Comparison of ENCODE assay signal across 1 cellular context in the genomic region with DNA sequence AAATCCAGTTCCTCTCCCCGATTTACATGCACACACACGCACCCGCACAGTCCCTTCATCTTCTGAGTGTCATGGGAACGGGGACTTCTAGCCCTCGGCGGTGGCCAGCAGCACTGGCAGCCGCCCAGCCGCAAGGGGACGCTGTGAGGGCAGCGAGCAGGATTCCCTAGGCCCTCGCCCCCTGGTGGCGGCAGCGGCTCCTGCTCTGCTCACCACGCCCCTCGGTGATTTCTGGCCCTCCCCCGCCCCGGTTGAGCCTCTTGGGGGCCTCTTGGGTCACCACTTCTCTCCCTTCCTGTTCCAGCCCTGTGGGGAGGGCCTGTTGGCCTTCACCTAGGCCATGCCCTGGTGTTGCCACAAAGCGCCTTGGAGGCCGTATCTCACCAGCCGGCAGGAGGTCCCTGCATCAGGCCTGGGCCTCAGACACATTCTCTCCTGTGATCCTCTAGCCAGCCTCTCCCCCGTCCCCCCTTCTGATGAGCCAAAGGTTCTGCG.
A peak's percentile ranks its signal among the peaks of the same experiment; 100 is the strongest.
TF ChIP-seq lines count a peak whose summit lies in the region.

No MANE protein-coding gene starts in this region.

TF ChIP-seq in HepG2, 621 proteins besides CTCF, POLR2A, EP300 and RAD21 (continued from another document and continues in another):
- TF ChIP-seq, protein P1, sequence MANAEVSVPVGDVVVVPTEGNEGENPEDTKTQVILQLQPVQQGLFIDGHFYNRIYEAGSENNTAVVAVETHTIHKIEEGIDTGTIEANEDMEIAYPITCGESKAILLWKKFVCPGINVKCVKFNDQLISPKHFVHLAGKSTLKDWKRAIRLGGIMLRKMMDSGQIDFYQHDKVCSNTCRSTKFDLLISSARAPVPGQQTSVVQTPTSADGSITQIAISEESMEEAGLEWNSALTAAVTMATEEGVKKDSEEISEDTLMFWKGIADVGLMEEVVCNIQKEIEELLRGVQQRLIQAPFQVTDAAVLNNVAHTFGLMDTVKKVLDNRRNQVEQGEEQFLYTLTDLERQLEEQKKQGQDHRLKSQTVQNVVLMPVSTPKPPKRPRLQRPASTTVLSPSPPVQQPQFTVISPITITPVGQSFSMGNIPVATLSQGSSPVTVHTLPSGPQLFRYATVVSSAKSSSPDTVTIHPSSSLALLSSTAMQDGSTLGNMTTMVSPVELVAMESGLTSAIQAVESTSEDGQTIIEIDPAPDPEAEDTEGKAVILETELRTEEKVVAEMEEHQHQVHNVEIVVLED (CRISPR knock-in tag; IDR thresholded peaks at IDR 0.05; ENCODE audit: borderline replicate concordance): no peak
- TF ChIP-seq, protein P2, sequence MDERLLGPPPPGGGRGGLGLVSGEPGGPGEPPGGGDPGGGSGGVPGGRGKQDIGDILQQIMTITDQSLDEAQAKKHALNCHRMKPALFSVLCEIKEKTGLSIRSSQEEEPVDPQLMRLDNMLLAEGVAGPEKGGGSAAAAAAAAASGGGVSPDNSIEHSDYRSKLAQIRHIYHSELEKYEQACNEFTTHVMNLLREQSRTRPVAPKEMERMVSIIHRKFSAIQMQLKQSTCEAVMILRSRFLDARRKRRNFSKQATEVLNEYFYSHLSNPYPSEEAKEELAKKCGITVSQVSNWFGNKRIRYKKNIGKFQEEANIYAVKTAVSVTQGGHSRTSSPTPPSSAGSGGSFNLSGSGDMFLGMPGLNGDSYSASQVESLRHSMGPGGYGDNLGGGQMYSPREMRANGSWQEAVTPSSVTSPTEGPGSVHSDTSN (CRISPR knock-in tag; IDR thresholded peaks at IDR 0.05): no peak
- TF ChIP-seq, protein P3, sequence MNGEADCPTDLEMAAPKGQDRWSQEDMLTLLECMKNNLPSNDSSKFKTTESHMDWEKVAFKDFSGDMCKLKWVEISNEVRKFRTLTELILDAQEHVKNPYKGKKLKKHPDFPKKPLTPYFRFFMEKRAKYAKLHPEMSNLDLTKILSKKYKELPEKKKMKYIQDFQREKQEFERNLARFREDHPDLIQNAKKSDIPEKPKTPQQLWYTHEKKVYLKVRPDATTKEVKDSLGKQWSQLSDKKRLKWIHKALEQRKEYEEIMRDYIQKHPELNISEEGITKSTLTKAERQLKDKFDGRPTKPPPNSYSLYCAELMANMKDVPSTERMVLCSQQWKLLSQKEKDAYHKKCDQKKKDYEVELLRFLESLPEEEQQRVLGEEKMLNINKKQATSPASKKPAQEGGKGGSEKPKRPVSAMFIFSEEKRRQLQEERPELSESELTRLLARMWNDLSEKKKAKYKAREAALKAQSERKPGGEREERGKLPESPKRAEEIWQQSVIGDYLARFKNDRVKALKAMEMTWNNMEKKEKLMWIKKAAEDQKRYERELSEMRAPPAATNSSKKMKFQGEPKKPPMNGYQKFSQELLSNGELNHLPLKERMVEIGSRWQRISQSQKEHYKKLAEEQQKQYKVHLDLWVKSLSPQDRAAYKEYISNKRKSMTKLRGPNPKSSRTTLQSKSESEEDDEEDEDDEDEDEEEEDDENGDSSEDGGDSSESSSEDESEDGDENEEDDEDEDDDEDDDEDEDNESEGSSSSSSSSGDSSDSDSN (CRISPR knock-in tag; IDR thresholded peaks at IDR 0.05): peak; percentile 51; the same call in 1 of the 2 replicates
- no peak for TF ChIP-seq SMAD9 (CRISPR knock-in tag; IDR thresholded peaks at IDR 0.05)
- TF ChIP-seq ZFX (CRISPR knock-in tag; IDR thresholded peaks at IDR 0.05; ENCODE audit: low read depth): peak; percentile 57
- no peak for TF ChIP-seq SAFB2 (CRISPR knock-in tag; IDR thresholded peaks at IDR 0.05; ENCODE audit: borderline replicate concordance, low read depth)
- TF ChIP-seq IRF2 (CRISPR knock-in tag; IDR thresholded peaks at IDR 0.05): peak; percentile 54
- no peak for TF ChIP-seq ZNF121 (CRISPR knock-in tag; IDR thresholded peaks at IDR 0.05)
- TF ChIP-seq ZSCAN9 (CRISPR knock-in tag; IDR thresholded peaks at IDR 0.05; ENCODE audit: borderline replicate concordance): no peak; the same call in 1 of the 2 replicates
- no peak for TF ChIP-seq TCF12 (IDR thresholded peaks at IDR 0.05)
- TF ChIP-seq TCF12 (CRISPR knock-in tag; IDR thresholded peaks at IDR 0.05): no peak
- TF ChIP-seq, protein P4, sequence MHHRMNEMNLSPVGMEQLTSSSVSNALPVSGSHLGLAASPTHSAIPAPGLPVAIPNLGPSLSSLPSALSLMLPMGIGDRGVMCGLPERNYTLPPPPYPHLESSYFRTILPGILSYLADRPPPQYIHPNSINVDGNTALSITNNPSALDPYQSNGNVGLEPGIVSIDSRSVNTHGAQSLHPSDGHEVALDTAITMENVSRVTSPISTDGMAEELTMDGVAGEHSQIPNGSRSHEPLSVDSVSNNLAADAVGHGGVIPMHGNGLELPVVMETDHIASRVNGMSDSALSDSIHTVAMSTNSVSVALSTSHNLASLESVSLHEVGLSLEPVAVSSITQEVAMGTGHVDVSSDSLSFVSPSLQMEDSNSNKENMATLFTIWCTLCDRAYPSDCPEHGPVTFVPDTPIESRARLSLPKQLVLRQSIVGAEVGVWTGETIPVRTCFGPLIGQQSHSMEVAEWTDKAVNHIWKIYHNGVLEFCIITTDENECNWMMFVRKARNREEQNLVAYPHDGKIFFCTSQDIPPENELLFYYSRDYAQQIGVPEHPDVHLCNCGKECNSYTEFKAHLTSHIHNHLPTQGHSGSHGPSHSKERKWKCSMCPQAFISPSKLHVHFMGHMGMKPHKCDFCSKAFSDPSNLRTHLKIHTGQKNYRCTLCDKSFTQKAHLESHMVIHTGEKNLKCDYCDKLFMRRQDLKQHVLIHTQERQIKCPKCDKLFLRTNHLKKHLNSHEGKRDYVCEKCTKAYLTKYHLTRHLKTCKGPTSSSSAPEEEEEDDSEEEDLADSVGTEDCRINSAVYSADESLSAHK (CRISPR knock-in tag; IDR thresholded peaks at IDR 0.05; ENCODE audit: borderline replicate concordance): no peak
- no peak for TF ChIP-seq ZSCAN22 (CRISPR knock-in tag; IDR thresholded peaks at IDR 0.05)
- TF ChIP-seq ZFP1 (CRISPR knock-in tag; IDR thresholded peaks at IDR 0.05): no peak
- peak; percentile 46 for TF ChIP-seq ISL2 (CRISPR knock-in tag; IDR thresholded peaks at IDR 0.05)
- no peak for TF ChIP-seq ZNF143 (CRISPR knock-in tag; IDR thresholded peaks at IDR 0.05)
- no peak for TF ChIP-seq DNMT3B (CRISPR knock-in tag; conservative IDR thresholded peaks at IDR 0.05)
- no peak for TF ChIP-seq ZNF326 (CRISPR knock-in tag; IDR thresholded peaks at IDR 0.05; ENCODE audit: borderline replicate concordance)
- TF ChIP-seq, protein P5, sequence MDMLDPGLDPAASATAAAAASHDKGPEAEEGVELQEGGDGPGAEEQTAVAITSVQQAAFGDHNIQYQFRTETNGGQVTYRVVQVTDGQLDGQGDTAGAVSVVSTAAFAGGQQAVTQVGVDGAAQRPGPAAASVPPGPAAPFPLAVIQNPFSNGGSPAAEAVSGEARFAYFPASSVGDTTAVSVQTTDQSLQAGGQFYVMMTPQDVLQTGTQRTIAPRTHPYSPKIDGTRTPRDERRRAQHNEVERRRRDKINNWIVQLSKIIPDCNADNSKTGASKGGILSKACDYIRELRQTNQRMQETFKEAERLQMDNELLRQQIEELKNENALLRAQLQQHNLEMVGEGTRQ (IDR thresholded peaks at IDR 0.05; ENCODE audit: low read depth, low read length): no peak
- TF ChIP-seq, protein P5 (CRISPR knock-in tag; IDR thresholded peaks at IDR 0.05; ENCODE audit: borderline replicate concordance): no peak
- TF ChIP-seq, protein P6, sequence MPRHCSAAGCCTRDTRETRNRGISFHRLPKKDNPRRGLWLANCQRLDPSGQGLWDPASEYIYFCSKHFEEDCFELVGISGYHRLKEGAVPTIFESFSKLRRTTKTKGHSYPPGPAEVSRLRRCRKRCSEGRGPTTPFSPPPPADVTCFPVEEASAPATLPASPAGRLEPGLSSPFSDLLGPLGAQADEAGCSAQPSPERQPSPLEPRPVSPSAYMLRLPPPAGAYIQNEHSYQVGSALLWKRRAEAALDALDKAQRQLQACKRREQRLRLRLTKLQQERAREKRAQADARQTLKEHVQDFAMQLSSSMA (CRISPR knock-in tag; IDR thresholded peaks at IDR 0.05): no peak
- TF ChIP-seq ZNF317 (CRISPR knock-in tag; IDR thresholded peaks at IDR 0.05): peak; percentile 48; the same call in 1 of the 2 replicates
- TF ChIP-seq, protein P7, sequence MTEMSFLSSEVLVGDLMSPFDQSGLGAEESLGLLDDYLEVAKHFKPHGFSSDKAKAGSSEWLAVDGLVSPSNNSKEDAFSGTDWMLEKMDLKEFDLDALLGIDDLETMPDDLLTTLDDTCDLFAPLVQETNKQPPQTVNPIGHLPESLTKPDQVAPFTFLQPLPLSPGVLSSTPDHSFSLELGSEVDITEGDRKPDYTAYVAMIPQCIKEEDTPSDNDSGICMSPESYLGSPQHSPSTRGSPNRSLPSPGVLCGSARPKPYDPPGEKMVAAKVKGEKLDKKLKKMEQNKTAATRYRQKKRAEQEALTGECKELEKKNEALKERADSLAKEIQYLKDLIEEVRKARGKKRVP (CRISPR knock-in tag; IDR thresholded peaks at IDR 0.05): no peak
- TF ChIP-seq, protein P8, sequence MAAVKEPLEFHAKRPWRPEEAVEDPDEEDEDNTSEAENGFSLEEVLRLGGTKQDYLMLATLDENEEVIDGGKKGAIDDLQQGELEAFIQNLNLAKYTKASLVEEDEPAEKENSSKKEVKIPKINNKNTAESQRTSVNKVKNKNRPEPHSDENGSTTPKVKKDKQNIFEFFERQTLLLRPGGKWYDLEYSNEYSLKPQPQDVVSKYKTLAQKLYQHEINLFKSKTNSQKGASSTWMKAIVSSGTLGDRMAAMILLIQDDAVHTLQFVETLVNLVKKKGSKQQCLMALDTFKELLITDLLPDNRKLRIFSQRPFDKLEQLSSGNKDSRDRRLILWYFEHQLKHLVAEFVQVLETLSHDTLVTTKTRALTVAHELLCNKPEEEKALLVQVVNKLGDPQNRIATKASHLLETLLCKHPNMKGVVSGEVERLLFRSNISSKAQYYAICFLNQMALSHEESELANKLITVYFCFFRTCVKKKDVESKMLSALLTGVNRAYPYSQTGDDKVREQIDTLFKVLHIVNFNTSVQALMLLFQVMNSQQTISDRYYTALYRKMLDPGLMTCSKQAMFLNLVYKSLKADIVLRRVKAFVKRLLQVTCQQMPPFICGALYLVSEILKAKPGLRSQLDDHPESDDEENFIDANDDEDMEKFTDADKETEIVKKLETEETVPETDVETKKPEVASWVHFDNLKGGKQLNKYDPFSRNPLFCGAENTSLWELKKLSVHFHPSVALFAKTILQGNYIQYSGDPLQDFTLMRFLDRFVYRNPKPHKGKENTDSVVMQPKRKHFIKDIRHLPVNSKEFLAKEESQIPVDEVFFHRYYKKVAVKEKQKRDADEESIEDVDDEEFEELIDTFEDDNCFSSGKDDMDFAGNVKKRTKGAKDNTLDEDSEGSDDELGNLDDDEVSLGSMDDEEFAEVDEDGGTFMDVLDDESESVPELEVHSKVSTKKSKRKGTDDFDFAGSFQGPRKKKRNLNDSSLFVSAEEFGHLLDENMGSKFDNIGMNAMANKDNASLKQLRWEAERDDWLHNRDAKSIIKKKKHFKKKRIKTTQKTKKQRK (IDR thresholded peaks at IDR 0.05; ENCODE audit: low read length): no peak
- no peak for TF ChIP-seq AGO2 (optimal IDR thresholded peaks at IDR 0.05; ENCODE audit: low read depth, low read length)
- no peak for TF ChIP-seq REXO4 (CRISPR knock-in tag; IDR thresholded peaks at IDR 0.05; ENCODE audit: borderline replicate concordance)
- peak; percentile 71 for TF ChIP-seq CBX1 (IDR thresholded peaks at IDR 0.05; ENCODE audit: low read depth)
- no peak for TF ChIP-seq ZNF30 (CRISPR knock-in tag; IDR thresholded peaks at IDR 0.05)
- TF ChIP-seq, protein P9, sequence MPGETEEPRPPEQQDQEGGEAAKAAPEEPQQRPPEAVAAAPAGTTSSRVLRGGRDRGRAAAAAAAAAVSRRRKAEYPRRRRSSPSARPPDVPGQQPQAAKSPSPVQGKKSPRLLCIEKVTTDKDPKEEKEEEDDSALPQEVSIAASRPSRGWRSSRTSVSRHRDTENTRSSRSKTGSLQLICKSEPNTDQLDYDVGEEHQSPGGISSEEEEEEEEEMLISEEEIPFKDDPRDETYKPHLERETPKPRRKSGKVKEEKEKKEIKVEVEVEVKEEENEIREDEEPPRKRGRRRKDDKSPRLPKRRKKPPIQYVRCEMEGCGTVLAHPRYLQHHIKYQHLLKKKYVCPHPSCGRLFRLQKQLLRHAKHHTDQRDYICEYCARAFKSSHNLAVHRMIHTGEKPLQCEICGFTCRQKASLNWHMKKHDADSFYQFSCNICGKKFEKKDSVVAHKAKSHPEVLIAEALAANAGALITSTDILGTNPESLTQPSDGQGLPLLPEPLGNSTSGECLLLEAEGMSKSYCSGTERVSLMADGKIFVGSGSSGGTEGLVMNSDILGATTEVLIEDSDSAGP (CRISPR knock-in tag; IDR thresholded peaks at IDR 0.05; ENCODE audit: borderline replicate concordance): peak; percentile 74
- TF ChIP-seq HNRNPUL1 (IDR thresholded peaks at IDR 0.05; ENCODE audit: low read depth, low read length): no peak
- TF ChIP-seq, protein P10, sequence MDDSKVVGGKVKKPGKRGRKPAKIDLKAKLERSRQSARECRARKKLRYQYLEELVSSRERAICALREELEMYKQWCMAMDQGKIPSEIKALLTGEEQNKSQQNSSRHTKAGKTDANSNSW (CRISPR knock-in tag; IDR thresholded peaks at IDR 0.05; ENCODE audit: borderline replicate concordance): no peak
- TF ChIP-seq ZNF616 (CRISPR knock-in tag; IDR thresholded peaks at IDR 0.05; ENCODE audit: low read depth): no peak
- TF ChIP-seq TEAD2 (CRISPR knock-in tag; IDR thresholded peaks at IDR 0.05): no peak
- TF ChIP-seq BCL6 (CRISPR knock-in tag; IDR thresholded peaks at IDR 0.05): peak; percentile 30; the same call in 1 of the 2 replicates
- TF ChIP-seq, protein P11, sequence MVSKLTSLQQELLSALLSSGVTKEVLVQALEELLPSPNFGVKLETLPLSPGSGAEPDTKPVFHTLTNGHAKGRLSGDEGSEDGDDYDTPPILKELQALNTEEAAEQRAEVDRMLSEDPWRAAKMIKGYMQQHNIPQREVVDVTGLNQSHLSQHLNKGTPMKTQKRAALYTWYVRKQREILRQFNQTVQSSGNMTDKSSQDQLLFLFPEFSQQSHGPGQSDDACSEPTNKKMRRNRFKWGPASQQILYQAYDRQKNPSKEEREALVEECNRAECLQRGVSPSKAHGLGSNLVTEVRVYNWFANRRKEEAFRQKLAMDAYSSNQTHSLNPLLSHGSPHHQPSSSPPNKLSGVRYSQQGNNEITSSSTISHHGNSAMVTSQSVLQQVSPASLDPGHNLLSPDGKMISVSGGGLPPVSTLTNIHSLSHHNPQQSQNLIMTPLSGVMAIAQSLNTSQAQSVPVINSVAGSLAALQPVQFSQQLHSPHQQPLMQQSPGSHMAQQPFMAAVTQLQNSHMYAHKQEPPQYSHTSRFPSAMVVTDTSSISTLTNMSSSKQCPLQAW (CRISPR knock-in tag; IDR thresholded peaks at IDR 0.05): peak; percentile 64
